1 cellular context compared by ENCODE assay signal in the genomic region with DNA sequence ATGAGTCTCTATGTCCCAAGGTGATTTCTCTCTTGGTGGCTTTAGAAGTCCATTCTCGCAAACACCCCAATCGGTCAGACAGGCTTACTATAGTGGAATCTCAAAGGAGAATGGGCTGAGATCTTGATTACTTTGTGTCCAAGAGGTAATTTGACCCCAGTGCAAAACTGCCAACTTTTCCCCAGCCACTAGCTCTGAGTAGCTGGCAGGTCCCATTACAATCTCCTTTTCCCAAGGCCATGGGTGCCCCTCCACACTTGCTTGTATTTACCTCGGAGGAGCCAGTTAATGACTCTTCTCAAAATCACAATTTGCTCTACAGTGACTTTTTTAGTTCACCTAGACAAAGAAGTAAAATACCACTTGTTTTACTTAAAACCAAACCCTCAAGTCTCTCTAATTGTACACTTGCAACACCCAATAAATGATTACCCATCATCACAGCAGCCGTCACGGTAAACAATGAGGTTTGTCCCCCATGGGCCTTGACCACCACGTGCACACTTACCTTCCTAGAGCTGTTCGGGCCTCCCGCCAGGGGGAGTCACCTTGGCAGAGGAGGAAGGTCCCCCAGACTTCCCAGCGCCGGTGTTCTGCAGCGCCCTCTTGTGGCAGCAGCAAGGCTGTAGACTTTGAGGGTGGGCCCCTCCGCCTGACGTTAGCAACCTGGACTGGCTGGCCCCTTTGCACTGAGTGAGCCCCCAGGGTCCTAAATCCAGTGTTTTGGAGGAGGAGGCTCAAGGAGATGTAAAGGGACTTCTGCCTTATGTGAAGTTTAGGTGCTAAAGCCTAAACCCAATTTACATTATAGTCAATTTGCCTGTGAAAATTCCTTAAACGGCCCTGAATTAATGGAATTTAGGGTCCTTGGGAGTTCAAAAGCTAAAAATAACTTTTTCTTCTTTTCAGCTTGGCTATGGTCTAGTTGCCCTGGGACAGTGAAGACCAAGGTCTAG.
TF ChIP-seq lines count a peak whose summit lies in the region.

No MANE protein-coding gene starts in this region.

TF ChIP-seq in GM23338, 12 proteins besides CTCF, POLR2A, EP300 and RAD21 (continued from another document):
- TF ChIP-seq, protein P1, sequence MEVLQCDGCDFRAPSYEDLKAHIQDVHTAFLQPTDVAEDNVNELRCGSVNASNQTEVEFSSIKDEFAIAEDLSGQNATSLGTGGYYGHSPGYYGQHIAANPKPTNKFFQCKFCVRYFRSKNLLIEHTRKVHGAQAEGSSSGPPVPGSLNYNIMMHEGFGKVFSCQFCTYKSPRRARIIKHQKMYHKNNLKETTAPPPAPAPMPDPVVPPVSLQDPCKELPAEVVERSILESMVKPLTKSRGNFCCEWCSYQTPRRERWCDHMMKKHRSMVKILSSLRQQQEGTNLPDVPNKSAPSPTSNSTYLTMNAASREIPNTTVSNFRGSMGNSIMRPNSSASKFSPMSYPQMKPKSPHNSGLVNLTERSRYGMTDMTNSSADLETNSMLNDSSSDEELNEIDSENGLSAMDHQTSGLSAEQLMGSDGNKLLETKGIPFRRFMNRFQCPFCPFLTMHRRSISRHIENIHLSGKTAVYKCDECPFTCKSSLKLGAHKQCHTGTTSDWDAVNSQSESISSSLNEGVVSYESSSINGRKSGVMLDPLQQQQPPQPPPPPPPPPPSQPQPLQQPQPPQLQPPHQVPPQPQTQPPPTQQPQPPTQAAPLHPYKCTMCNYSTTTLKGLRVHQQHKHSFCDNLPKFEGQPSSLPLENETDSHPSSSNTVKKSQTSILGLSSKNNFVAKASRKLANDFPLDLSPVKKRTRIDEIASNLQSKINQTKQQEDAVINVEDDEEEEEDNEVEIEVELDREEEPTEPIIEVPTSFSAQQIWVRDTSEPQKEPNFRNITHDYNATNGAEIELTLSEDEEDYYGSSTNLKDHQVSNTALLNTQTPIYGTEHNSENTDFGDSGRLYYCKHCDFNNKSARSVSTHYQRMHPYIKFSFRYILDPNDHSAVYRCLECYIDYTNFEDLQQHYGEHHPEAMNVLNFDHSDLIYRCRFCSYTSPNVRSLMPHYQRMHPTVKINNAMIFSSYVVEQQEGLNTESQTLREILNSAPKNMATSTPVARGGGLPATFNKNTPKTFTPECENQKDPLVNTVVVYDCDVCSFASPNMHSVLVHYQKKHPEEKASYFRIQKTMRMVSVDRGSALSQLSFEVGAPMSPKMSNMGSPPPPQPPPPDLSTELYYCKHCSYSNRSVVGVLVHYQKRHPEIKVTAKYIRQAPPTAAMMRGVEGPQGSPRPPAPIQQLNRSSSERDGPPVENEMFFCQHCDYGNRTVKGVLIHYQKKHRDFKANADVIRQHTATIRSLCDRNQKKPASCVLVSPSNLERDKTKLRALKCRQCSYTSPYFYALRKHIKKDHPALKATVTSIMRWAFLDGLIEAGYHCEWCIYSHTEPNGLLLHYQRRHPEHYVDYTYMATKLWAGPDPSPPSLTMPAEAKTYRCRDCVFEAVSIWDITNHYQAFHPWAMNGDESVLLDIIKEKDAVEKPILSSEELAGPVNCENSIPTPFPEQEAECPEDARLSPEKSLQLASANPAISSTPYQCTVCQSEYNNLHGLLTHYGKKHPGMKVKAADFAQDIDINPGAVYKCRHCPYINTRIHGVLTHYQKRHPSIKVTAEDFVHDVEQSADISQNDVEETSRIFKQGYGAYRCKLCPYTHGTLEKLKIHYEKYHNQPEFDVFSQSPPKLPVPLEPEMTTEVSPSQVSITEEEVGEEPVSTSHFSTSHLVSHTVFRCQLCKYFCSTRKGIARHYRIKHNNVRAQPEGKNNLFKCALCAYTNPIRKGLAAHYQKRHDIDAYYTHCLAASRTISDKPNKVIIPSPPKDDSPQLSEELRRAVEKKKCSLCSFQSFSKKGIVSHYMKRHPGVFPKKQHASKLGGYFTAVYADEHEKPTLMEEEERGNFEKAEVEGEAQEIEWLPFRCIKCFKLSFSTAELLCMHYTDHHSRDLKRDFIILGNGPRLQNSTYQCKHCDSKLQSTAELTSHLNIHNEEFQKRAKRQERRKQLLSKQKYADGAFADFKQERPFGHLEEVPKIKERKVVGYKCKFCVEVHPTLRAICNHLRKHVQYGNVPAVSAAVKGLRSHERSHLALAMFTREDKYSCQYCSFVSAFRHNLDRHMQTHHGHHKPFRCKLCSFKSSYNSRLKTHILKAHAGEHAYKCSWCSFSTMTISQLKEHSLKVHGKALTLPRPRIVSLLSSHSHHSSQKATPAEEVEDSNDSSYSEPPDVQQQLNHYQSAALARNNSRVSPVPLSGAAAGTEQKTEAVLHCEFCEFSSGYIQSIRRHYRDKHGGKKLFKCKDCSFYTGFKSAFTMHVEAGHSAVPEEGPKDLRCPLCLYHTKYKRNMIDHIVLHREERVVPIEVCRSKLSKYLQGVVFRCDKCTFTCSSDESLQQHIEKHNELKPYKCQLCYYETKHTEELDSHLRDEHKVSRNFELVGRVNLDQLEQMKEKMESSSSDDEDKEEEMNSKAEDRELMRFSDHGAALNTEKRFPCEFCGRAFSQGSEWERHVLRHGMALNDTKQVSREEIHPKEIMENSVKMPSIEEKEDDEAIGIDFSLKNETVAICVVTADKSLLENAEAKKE (CRISPR knock-in tag; IDR thresholded peaks at IDR 0.05), result peak; percentile 38; the same call in 1 of the 2 replicates
- TF ChIP-seq NANOG (IDR thresholded peaks at IDR 0.05; ENCODE audit: borderline replicate concordance) (no peak), POLR2AphosphoS5 (IDR thresholded peaks at IDR 0.05; ENCODE audit: low read depth) (no peak)
